Comparison of ENCODE assay signal across 4 cellular contexts in genomic region chr1:230631477-230631876, GRCh38.
"Had no signal": no experiment of that assay in that cellular context is flagged by ENCODE, and none has a peak within 500 bp of the region (broad histone marks: within the 10 kb centered on the region; RNA-seq: fewer than 3 reads in every experiment).

No MANE protein-coding gene starts in this region.

- DNase-seq: KG1 had no signal

- H3K27ac ChIP-seq: HL-60, KMS-11 had no signal

- FAIRE-seq: HTR-8/SVneo had no signal

- H3K4me2 ChIP-seq: KMS-11 had no signal

- H3K9ac ChIP-seq: KMS-11 had no signal
